6 cellular contexts compared by ENCODE assay signal in the genomic region with DNA sequence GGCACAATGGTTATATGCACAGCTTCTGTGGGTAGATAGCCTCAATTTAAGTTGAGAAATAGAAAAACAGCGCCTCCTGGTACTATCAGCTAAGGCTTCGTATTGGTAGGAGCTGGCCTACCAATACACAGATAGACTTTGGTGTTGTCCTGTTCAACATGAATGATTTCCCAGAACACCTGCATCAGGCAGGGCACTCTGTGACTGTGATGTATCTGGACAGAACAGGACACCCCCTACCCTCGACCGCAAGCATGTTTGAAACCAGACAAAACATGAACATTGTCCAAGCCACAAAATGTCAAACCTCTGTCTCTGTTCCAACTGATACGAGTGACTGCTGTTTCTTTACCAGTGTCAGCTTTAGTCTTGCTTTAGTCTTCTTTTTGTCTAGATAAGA.
"Had no signal": no experiment of that assay in that cellular context is flagged by ENCODE, and none has a peak within 500 bp of the region (broad histone marks: within the 10 kb centered on the region; RNA-seq: fewer than 3 reads in every experiment).

No MANE protein-coding gene starts in this region.

- H3K27ac ChIP-seq: HL-60 had no signal

- H3K36me3 Mint-ChIP-seq: IgD-negative memory B cell had no signal

- ATAC-seq: HepG2, K562 had no signal

- H3K4me3 ChIP-seq: K562 had no signal

- H3K4me1 Mint-ChIP-seq: IgD-negative memory B cell had no signal

- DNase-seq: IMR-90, KBM-7 had no signal

- H3K4me3 Mint-ChIP-seq: IgD-negative memory B cell had no signal
